ENCODE assay signal across 26 cellular contexts in the genomic region with DNA sequence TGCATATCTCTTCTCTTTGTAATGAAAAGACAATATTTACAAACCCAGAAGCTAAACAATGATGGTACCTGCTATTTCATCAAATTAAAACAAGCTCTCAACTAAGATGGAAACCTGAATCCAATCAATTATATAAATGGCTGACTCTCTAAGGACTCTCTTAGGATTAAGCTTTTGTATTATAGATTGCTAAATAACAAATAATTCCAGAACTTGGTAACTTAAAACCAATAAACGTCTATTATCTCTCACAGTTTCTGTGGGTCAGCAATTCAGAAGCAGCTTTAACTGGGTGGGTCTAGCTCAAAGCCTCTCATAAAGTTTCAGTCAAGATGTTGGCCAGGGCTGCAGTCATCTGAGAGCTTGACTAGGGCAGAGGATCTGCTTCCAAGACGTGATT.
"Had no signal": no experiment of that assay in that cellular context is flagged by ENCODE, and none has a peak within 500 bp of the region (broad histone marks: within the 10 kb centered on the region; RNA-seq: fewer than 3 reads in every experiment).

No MANE protein-coding gene starts in this region.

- H2AFZ ChIP-seq: hepatocyte had no signal

- H3K27me3 Mint-ChIP-seq: dendritic cell treated with granulocyte-macrophage colony-stimulating factor and Interleukin-4, amounts not matched to agents 40 ng/mL and 50 ng/mL, for 4 days; effector memory CD8-positive, alpha-beta T cell; naive B cell; stimulated activated memory B cell treated with anti-CD40 and anti-IgM and Interleukin-4, amounts not matched to agents 10 μg/mL and 1 μg/mL and 100 μg/mL, for 72 hours; stimulated activated naive CD8-positive, alpha-beta T cell treated with anti-CD3 and anti-CD28 coated beads, Interleukin-15, Interleukin-2, amounts not matched to agents 100 ng/mL and 50 ng/mL, for 24 hours had no signal

- ATAC-seq: effector memory CD8-positive, alpha-beta T cell; left cardiac atrium; left ventricle myocardium superior; sciatic nerve; stimulated activated memory B cell treated with anti-CD40 and anti-IgM and Interleukin-4, amounts not matched to agents 10 μg/mL and 1 μg/mL and 100 μg/mL, for 72 hours; upper lobe of right lung had no signal

- H3K27ac Mint-ChIP-seq: dendritic cell treated with granulocyte-macrophage colony-stimulating factor and Interleukin-4, amounts not matched to agents 40 ng/mL and 50 ng/mL, for 4 days; effector memory CD8-positive, alpha-beta T cell; nephron progenitor cell; stimulated activated memory B cell treated with anti-CD40 and anti-IgM and Interleukin-4, amounts not matched to agents 10 μg/mL and 1 μg/mL and 100 μg/mL, for 72 hours; stimulated activated naive CD8-positive, alpha-beta T cell treated with anti-CD3 and anti-CD28 coated beads, Interleukin-15, Interleukin-2, amounts not matched to agents 100 ng/mL and 50 ng/mL, for 24 hours had no signal

- H3K36me3 ChIP-seq: esophagus squamous epithelium, neutrophil, spleen, tibial nerve, upper lobe of right lung, vagina had no signal

- H3K27me3 ChIP-seq: esophagus squamous epithelium, hepatocyte, neutrophil, spleen, testis, tibial nerve, upper lobe of right lung, vagina had no signal

- H3K4me3 ChIP-seq: esophagus squamous epithelium, hepatocyte, lung, spleen, testis, tibial nerve, upper lobe of right lung, vagina had no signal

- H3K4me2 ChIP-seq: hepatocyte had no signal

- DNase-seq: effector memory CD8-positive, alpha-beta T cell; esophagus squamous epithelium; foreskin melanocyte; head of caudate nucleus; kidney; left cardiac atrium; left ventricle myocardium superior; mesendoderm; naive B cell; nephron progenitor cell; posterior cingulate gyrus; spleen; stimulated activated CD4-positive, alpha-beta T cell treated with anti-CD3 and anti-CD28 coated beads, Interleukin-15, amount 100 ng/mL, for 24 hours; stimulated activated CD4-positive, alpha-beta T cell treated with anti-CD3 and anti-CD28 coated beads, Interleukin-1b, Interleukin-23, amount 100 ng/mL, for 48 hours; stimulated activated CD4-positive, alpha-beta T cell treated with anti-CD3 and anti-CD28 coated beads, Interleukin-4, amount 100 ng/mL, for 24 hours; testis; upper lobe of right lung had no signal

- H3K27ac ChIP-seq: esophagus squamous epithelium, hepatocyte, neutrophil, spleen, testis, tibial nerve, upper lobe of right lung, vagina had no signal

- H3K36me3 Mint-ChIP-seq: naive B cell had no signal

- H3K9me3 Mint-ChIP-seq: dendritic cell treated with granulocyte-macrophage colony-stimulating factor and Interleukin-4, amounts not matched to agents 40 ng/mL and 50 ng/mL, for 4 days; effector memory CD8-positive, alpha-beta T cell; stimulated activated naive CD8-positive, alpha-beta T cell treated with anti-CD3 and anti-CD28 coated beads, Interleukin-15, Interleukin-2, amounts not matched to agents 100 ng/mL and 50 ng/mL, for 24 hours had no signal

- H3K4me3 Mint-ChIP-seq: dendritic cell treated with granulocyte-macrophage colony-stimulating factor and Interleukin-4, amounts not matched to agents 40 ng/mL and 50 ng/mL, for 4 days; effector memory CD8-positive, alpha-beta T cell; naive B cell; nephron progenitor cell; stimulated activated memory B cell treated with anti-CD40 and anti-IgM and Interleukin-4, amounts not matched to agents 10 μg/mL and 1 μg/mL and 100 μg/mL, for 72 hours; stimulated activated naive CD8-positive, alpha-beta T cell treated with anti-CD3 and anti-CD28 coated beads, Interleukin-15, Interleukin-2, amounts not matched to agents 100 ng/mL and 50 ng/mL, for 24 hours had no signal

- H3K9me3 ChIP-seq: esophagus squamous epithelium, neutrophil, testis, tibial nerve, upper lobe of right lung, vagina had no signal

- H3K4me1 ChIP-seq: spleen, testis, tibial nerve, upper lobe of right lung, vagina had no signal
